Comparison of ENCODE assay signal across 26 cellular contexts in the genomic region with DNA sequence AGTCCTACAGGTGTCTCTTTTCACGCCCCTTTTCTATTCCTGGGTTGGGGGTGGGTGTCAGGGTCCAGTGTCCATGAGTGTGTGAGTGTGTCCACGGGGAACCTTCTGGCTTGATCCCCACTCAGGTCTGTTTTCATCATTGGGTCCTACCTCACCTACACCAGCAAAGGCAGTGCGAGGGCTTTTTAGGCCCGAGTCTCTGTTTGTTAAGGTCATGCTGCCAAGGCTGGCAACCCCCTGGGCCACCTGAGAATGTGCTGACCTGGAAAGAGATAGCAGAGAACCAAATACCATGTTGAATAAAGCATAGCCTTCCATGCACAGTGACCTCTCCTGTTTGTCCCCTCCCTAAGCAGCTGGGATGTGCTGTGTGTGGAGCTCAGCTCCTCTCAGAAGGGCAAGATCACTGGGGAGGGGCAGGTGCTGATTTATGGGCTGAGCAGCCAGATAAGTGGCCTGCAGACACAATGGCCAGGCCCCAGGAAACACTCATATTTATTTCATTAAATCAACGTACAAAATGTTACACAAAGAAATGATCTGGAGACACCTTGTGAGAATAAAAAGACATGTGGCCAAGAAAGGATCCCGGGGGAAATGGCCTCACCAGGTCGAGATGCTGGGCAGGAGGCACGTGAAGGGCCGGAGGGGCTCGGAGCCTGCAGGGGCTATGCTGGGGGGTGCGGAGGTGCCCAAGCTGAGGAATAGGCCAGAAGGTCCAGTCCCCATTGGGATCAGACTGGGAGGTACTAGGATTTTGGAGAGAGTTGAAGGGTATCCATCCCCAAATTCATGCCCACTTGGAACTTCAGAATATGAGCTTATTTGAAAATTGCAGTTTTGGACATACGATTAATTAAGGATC. TPM values are rescaled to one million over a fixed set of nuclear protein-coding genes. Genes with fewer than 3 reads are reported as not detected.
"Had no signal": no experiment of that assay in that cellular context is flagged by ENCODE, and none has a peak within 500 bp of the region (broad histone marks: within the 10 kb centered on the region; RNA-seq: fewer than 3 reads in every experiment).

No MANE protein-coding gene starts in this region.

- H3K36me3 ChIP-seq: heart right ventricle, transverse colon, uterus had no signal

- H3K9me3 ChIP-seq: body of pancreas, heart right ventricle, psoas muscle, transverse colon, uterus had no signal

- H3K4me3 ChIP-seq: body of pancreas, heart right ventricle, psoas muscle, skin epidermis, transverse colon, uterus had no signal

- FAIRE-seq: endometrium had no signal

- H3K9me3 Mint-ChIP-seq: activated CD4-positive, alpha-beta T cell treated with anti-CD3 and anti-CD28 coated beads, Interleukin-2, amount 10 ng/mL, durations not matched to agents 7 days and 5 days; activated CD8-positive, alpha-beta T cell treated with anti-CD3 and anti-CD28 coated beads for 36 hours; activated naive CD4-positive, alpha-beta T cell treated with anti-CD3 and anti-CD28 coated beads, Interleukin-2, amount 10 ng/mL, durations not matched to agents 7 days and 5 days; dendritic cell treated with granulocyte-macrophage colony-stimulating factor and Interleukin-4, amounts not matched to agents 40 ng/mL and 50 ng/mL, for 4 days; natural killer cell treated with Interleukin-12 subunit alpha and Interleukin-12 subunit beta and Interleukin-15 and Interleukin-18, amount 100 ng/mL, for 72 hours; stimulated activated effector memory CD8-positive, alpha-beta T cell treated with anti-CD3 and anti-CD28 coated beads, Interleukin-12 subunit alpha, Interleukin-12 subunit beta, amount 100 ng/mL, for 72 hours had no signal

- H3K4me1 ChIP-seq: body of pancreas, psoas muscle, transverse colon, uterus had no signal

- H3K27ac ChIP-seq: body of pancreas, heart right ventricle, psoas muscle, skin epidermis, transverse colon, uterus, VCaP had no signal

- H3K27ac Mint-ChIP-seq: activated CD4-positive, alpha-beta T cell treated with anti-CD3 and anti-CD28 coated beads, Interleukin-2, amount 10 ng/mL, durations not matched to agents 7 days and 5 days; activated CD8-positive, alpha-beta memory T cell treated with anti-CD3 and anti-CD28 coated beads, Interleukin-2, amount 10 ng/mL, durations not matched to agents 7 days and 5 days; activated CD8-positive, alpha-beta T cell treated with anti-CD3 and anti-CD28 coated beads for 36 hours; activated naive CD4-positive, alpha-beta T cell treated with anti-CD3 and anti-CD28 coated beads, Interleukin-2, amount 10 ng/mL, durations not matched to agents 7 days and 5 days; dendritic cell treated with granulocyte-macrophage colony-stimulating factor and Interleukin-4, amounts not matched to agents 40 ng/mL and 50 ng/mL, for 4 days; natural killer cell treated with Interleukin-12 subunit alpha and Interleukin-12 subunit beta and Interleukin-15 and Interleukin-18, amount 100 ng/mL, for 72 hours had no signal

- ATAC-seq: activated CD8-positive, alpha-beta memory T cell treated with anti-CD3 and anti-CD28 coated beads, Interleukin-2, amount 10 ng/mL, durations not matched to agents 7 days and 5 days; activated CD8-positive, alpha-beta T cell treated with anti-CD3 and anti-CD28 coated beads for 36 hours; body of pancreas; left colon; natural killer cell treated with Interleukin-12 subunit alpha and Interleukin-12 subunit beta and Interleukin-15 and Interleukin-18, amount 100 ng/mL, for 72 hours; psoas muscle; right cardiac atrium; stimulated activated effector memory CD8-positive, alpha-beta T cell treated with anti-CD3 and anti-CD28 coated beads, Interleukin-12 subunit alpha, Interleukin-12 subunit beta, amount 100 ng/mL, for 72 hours had no signal

- DNase-seq: activated CD4-positive, alpha-beta T cell treated with anti-CD3 and anti-CD28 coated beads, Interleukin-2, amount 10 ng/mL, durations not matched to agents 7 days and 5 days; activated CD4-positive, CD25-positive, alpha-beta regulatory T cell treated with anti-CD3 and anti-CD28 coated beads, Interleukin-2, amount 50 U/mL, for 72 hours; activated CD8-positive, alpha-beta memory T cell treated with anti-CD3 and anti-CD28 coated beads, Interleukin-2, amount 10 ng/mL, durations not matched to agents 7 days and 5 days; activated CD8-positive, alpha-beta T cell treated with anti-CD3 and anti-CD28 coated beads for 36 hours; activated effector memory CD4-positive, alpha-beta T cell treated with anti-CD3 and anti-CD28 coated beads, Interleukin-2, amount 50 U/mL, for 16 hours; activated naive CD4-positive, alpha-beta T cell treated with anti-CD3 and anti-CD28 coated beads, Interleukin-2, amount 10 ng/mL, durations not matched to agents 7 days and 5 days; activated T-cell treated with anti-CD3 and anti-CD28 coated beads for 4 hours; amygdala; body of pancreas; caudate nucleus; effector CD4-positive, alpha-beta T cell; heart right ventricle; islet precursor cell; left colon; mammary epithelial cell; psoas muscle; right cardiac atrium; stimulated activated CD4-positive, alpha-beta T cell treated with anti-CD3 and anti-CD28 coated beads, Interleukin-1b, Interleukin-23, amount 100 ng/mL, for 48 hours; transverse colon; uterus had no signal

- H3K27me3 Mint-ChIP-seq: activated CD4-positive, alpha-beta T cell treated with anti-CD3 and anti-CD28 coated beads, Interleukin-2, amount 10 ng/mL, durations not matched to agents 7 days and 5 days; activated CD8-positive, alpha-beta memory T cell treated with anti-CD3 and anti-CD28 coated beads, Interleukin-2, amount 10 ng/mL, durations not matched to agents 7 days and 5 days; activated CD8-positive, alpha-beta T cell treated with anti-CD3 and anti-CD28 coated beads for 36 hours; dendritic cell treated with granulocyte-macrophage colony-stimulating factor and Interleukin-4, amounts not matched to agents 40 ng/mL and 50 ng/mL, for 4 days had no signal

- H3K4me3 Mint-ChIP-seq: activated CD4-positive, alpha-beta T cell treated with anti-CD3 and anti-CD28 coated beads, Interleukin-2, amount 10 ng/mL, durations not matched to agents 7 days and 5 days; activated CD8-positive, alpha-beta memory T cell treated with anti-CD3 and anti-CD28 coated beads, Interleukin-2, amount 10 ng/mL, durations not matched to agents 7 days and 5 days; activated CD8-positive, alpha-beta T cell treated with anti-CD3 and anti-CD28 coated beads for 36 hours; activated naive CD4-positive, alpha-beta T cell treated with anti-CD3 and anti-CD28 coated beads, Interleukin-2, amount 10 ng/mL, durations not matched to agents 7 days and 5 days; dendritic cell treated with granulocyte-macrophage colony-stimulating factor and Interleukin-4, amounts not matched to agents 40 ng/mL and 50 ng/mL, for 4 days; natural killer cell treated with Interleukin-12 subunit alpha and Interleukin-12 subunit beta and Interleukin-15 and Interleukin-18, amount 100 ng/mL, for 72 hours; stimulated activated effector memory CD8-positive, alpha-beta T cell treated with anti-CD3 and anti-CD28 coated beads, Interleukin-12 subunit alpha, Interleukin-12 subunit beta, amount 100 ng/mL, for 72 hours had no signal

RNA-seq across cellular contexts. Expression of a gene that starts 36.1 kb away (rescaled TPM):
- total RNA-seq: activated CD4-positive, alpha-beta T cell treated with anti-CD3 and anti-CD28 coated beads, Interleukin-2, amount 10 ng/mL, durations not matched to agents 7 days and 5 days had no signal
